8 cellular contexts compared by ENCODE assay signal in genomic region chr1:1539310-1540014, GRCh38. TPM values are rescaled to one million over a fixed set of nuclear protein-coding genes. Genes with fewer than 3 reads are reported as not detected.
DNase-seq lines count a peak whose midpoint lies in the region; TF ChIP-seq lines count a peak whose summit lies in the region.

No MANE protein-coding gene starts in this region.

- TF ChIP-seq CTCF in Peyer's patch (IDR thresholded peaks at IDR 0.05): no peak
- no peak for TF ChIP-seq CTCF in fibroblast of pulmonary artery (IDR thresholded peaks at IDR 0.05; ENCODE audit: low read length, missing control alignments)
- TF ChIP-seq CTCF in progenitor cell of endocrine pancreas (IDR thresholded peaks at IDR 0.05; ENCODE audit: unreplicated experiment): no peak

- peak overlapping the region; percentile 70 for H3K4me3 Mint-ChIP-seq in progenitor cell of endocrine pancreas (ENCODE audit: low read depth)
- no peak overlapping the region for H3K4me3 Mint-ChIP-seq in activated CD4-positive, alpha-beta T cell treated with anti-CD3 and anti-CD28 coated beads, Interleukin-2, amount 10 ng/mL, durations not matched to agents 24 days and 14 days

- peaks cover 0 to 13% (median 8%) of the 10 kb centered on the region in 10 experiments; a peak in 16 of 20 replicates for H3K4me1 ChIP-seq in BLaER1 treated with 17β-estradiol and CSF1 and Interleukin-3, amounts not matched to agents 10 nM and 100 nM
- H3K4me1 ChIP-seq in Peyer's patch: peaks cover 0 to 24% (median 9%) of the 10 kb centered on the region in 4 donors

- no peak overlapping the region for H3K27ac Mint-ChIP-seq in progenitor cell of endocrine pancreas
- no peak overlapping the region for H3K27ac Mint-ChIP-seq in activated CD4-positive, alpha-beta T cell treated with anti-CD3 and anti-CD28 coated beads, Interleukin-2, amount 10 ng/mL, durations not matched to agents 24 days and 14 days

- peaks cover 31 to 40% (median 35%) of the 10 kb centered on the region in 11 experiments for H3K36me3 ChIP-seq in BLaER1 treated with 17β-estradiol and CSF1 and Interleukin-3, amounts not matched to agents 10 nM and 100 nM
- peaks cover 0 to 20% (median 0%) of the 10 kb centered on the region in 3 donors for H3K36me3 ChIP-seq in Peyer's patch

- no peak overlapping the region for H3K27ac ChIP-seq in BLaER1 treated with 17β-estradiol and CSF1 and Interleukin-3, amounts not matched to agents 10 nM and 100 nM
- peak overlapping the region in 3 of 4 donors; percentile 8 to 56 (median 55) for H3K27ac ChIP-seq in Peyer's patch

- H3K9me3 ChIP-seq in BLaER1 treated with 17β-estradiol and CSF1 and Interleukin-3, amounts not matched to agents 10 nM and 100 nM (replicated peaks in 1 of 11): no peaks in the 10 kb centered on the region
- H3K9me3 ChIP-seq in Peyer's patch: no peaks in the 10 kb centered on the region

- H3K36me3 Mint-ChIP-seq in progenitor cell of endocrine pancreas (ENCODE audit: insufficient read depth): peaks cover 4% of the 10 kb centered on the region
- H3K36me3 Mint-ChIP-seq in activated CD4-positive, alpha-beta T cell treated with anti-CD3 and anti-CD28 coated beads, Interleukin-2, amount 10 ng/mL, durations not matched to agents 24 days and 14 days (ENCODE audit: low read depth): peaks cover 20% of the 10 kb centered on the region

- H3K4me3 ChIP-seq in BLaER1 treated with 17β-estradiol and CSF1 and Interleukin-3, amounts not matched to agents 10 nM and 100 nM: peak overlapping the region in 6 of 10 experiments; percentile 12 to 52 (median 40); a peak in 9 of 20 replicates
- H3K4me3 ChIP-seq in Peyer's patch (peak overlapping the region; percentile 42 to 62 (median 59)), fibroblast of pulmonary artery (replicated peaks; ENCODE audit: low read depth, low read length) (peak overlapping the region; percentile 58)

- no peaks in the 10 kb centered on the region for H3K9me3 Mint-ChIP-seq in progenitor cell of endocrine pancreas (ENCODE audit: low read depth)
- no peaks in the 10 kb centered on the region for H3K9me3 Mint-ChIP-seq in activated CD4-positive, alpha-beta T cell treated with anti-CD3 and anti-CD28 coated beads, Interleukin-2, amount 10 ng/mL, durations not matched to agents 24 days and 14 days

- H3K4me1 Mint-ChIP-seq in progenitor cell of endocrine pancreas (ENCODE audit: low read depth): no peaks in the 10 kb centered on the region
- H3K4me1 Mint-ChIP-seq in activated CD4-positive, alpha-beta T cell treated with anti-CD3 and anti-CD28 coated beads, Interleukin-2, amount 10 ng/mL, durations not matched to agents 24 days and 14 days: peaks cover 1% of the 10 kb centered on the region

- TF ChIP-seq POLR2A in Peyer's patch (IDR thresholded peaks at IDR 0.05): no peak

- H4K20me1 ChIP-seq in BLaER1 treated with 17β-estradiol and CSF1 and Interleukin-3, amounts not matched to agents 10 nM and 100 nM: peaks cover 27 to 87% (median 64%) of the 10 kb centered on the region in 11 experiments; a peak in 21 of 22 replicates

- peaks cover 21 to 42% (median 30%) of the 10 kb centered on the region in 11 experiments for H3K27me3 ChIP-seq in BLaER1 treated with 17β-estradiol and CSF1 and Interleukin-3, amounts not matched to agents 10 nM and 100 nM
- H3K27me3 ChIP-seq in Peyer's patch: no peaks in the 10 kb centered on the region

- peak overlapping the region in 4 of 11 experiments; percentile 24 to 56 (median 46); a peak in 5 of 22 replicates for H3K9ac ChIP-seq in BLaER1 treated with 17β-estradiol and CSF1 and Interleukin-3, amounts not matched to agents 10 nM and 100 nM

- DNase-seq in Peyer's patch: no peak
- peak; percentile 43 for DNase-seq in fibroblast of pulmonary artery (ENCODE audit: low read depth)
- no peak for DNase-seq in progenitor cell of endocrine pancreas (ENCODE audit: low spot score, unreplicated experiment)
- DNase-seq in inferior parietal cortex (ENCODE audit: extremely low spot score): no peak
- DNase-seq in superior temporal gyrus (ENCODE audit: extremely low spot score): no peak
- DNase-seq in RKO (ENCODE audit: low spot score): no peak
- DNase-seq in activated CD4-positive, alpha-beta T cell treated with anti-CD3 and anti-CD28 coated beads, Interleukin-2, amount 10 ng/mL, durations not matched to agents 24 days and 14 days: no peak

- intact Hi-C loops in activated CD4-positive, alpha-beta T cell treated with anti-CD3 and anti-CD28 coated beads, Interleukin-2, amount 10 ng/mL, durations not matched to agents 24 days and 14 days (cut with micrococcal nuclease): no loop called here

- peak overlapping the region in 10 of 11 experiments; percentile 35 to 72 (median 60); a peak in 17 of 22 replicates for H3K4me2 ChIP-seq in BLaER1 treated with 17β-estradiol and CSF1 and Interleukin-3, amounts not matched to agents 10 nM and 100 nM

- no peaks in the 10 kb centered on the region for H3K27me3 Mint-ChIP-seq in progenitor cell of endocrine pancreas
- H3K27me3 Mint-ChIP-seq in activated CD4-positive, alpha-beta T cell treated with anti-CD3 and anti-CD28 coated beads, Interleukin-2, amount 10 ng/mL, durations not matched to agents 24 days and 14 days: peaks cover 1% of the 10 kb centered on the region

RNA-seq across cellular contexts. Expression of gene TMEM240, which starts 1.0 kb away (rescaled TPM):
- total RNA-seq in Peyer's patch (1 to 10 TPM in 1 of 4 donors, not detected in 3; 3.6 TPM), progenitor cell of endocrine pancreas (5.1 and 6.6 TPM in 2 replicates)
- 0.52 TPM in 1 of 2 replicates, not detected in the other for total RNA-seq in activated CD4-positive, alpha-beta T cell treated with anti-CD3 and anti-CD28 coated beads, Interleukin-2, amount 10 ng/mL, durations not matched to agents 24 days and 14 days

RNA-seq across cellular contexts. Expression of gene ATAD3A, which starts 27.5 kb away (rescaled TPM):
- total RNA-seq in Peyer's patch (10 to 100 TPM; 14.9 to 72.6 (median 24.4) TPM), progenitor cell of endocrine pancreas (37.4 and 38.8 TPM in 2 replicates)
- 102 and 107 TPM in 2 replicates for total RNA-seq in activated CD4-positive, alpha-beta T cell treated with anti-CD3 and anti-CD28 coated beads, Interleukin-2, amount 10 ng/mL, durations not matched to agents 24 days and 14 days

RNA-seq across cellular contexts. Expression of gene SSU72, which starts 35.2 kb away (rescaled TPM):
- total RNA-seq in Peyer's patch: 100 to 1,000 TPM; 146 to 182 (median 163) TPM
- total RNA-seq in progenitor cell of endocrine pancreas: 114 and 118 TPM in 2 replicates
- 134 TPM in 2 replicates for total RNA-seq in activated CD4-positive, alpha-beta T cell treated with anti-CD3 and anti-CD28 coated beads, Interleukin-2, amount 10 ng/mL, durations not matched to agents 24 days and 14 days

Comparison
In these comparisons a context has a peak if more than half of its experiments do, and no peak if none do; other contexts are left out.
1. H3K27ac ChIP-seq: peak in Peyer's patch (3 of 4); none in BLaER1 treated with 17β-estradiol and CSF1 and Interleukin-3, amounts not matched to agents 10 nM and 100 nM (0 of 11).
2. Peak in every context shown above with its lines, with median percentiles within 50 percentile points of each other: H3K4me3 ChIP-seq.